9 cellular contexts compared by ENCODE assay signal in the genomic region with DNA sequence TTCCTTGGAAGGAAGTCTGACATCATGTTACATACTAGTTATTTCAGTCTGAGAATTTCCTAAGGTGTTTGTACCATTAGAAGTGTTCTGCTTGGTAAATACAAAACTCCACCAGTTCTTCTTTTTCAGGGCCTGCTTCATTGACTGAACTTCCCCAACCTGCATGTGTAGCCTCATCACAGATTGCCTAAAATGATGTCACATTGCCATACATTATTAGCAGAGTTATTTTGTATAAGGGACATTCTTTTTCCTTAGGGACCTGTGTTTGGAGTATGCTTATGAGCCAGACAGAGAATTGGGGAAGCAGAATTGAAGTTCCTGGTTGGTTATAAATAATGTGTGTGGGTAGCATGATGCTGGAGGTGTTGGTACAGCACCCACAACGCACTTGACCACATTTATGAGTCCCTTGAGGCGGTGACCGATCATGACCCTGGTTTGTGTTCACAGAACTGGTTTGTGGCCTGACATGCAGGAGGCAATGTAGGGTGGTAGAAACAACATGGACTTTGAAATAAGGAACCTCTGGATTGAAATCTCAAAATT. TPM values are rescaled to one million over a fixed set of nuclear protein-coding genes. Genes with fewer than 3 reads are reported as not detected.
DNase-seq lines count a peak whose midpoint lies in the region; ATAC-seq and TF ChIP-seq lines count a peak whose summit lies in the region.
"Had no signal": no experiment of that assay in that cellular context is flagged by ENCODE, and none has a peak within 500 bp of the region (broad histone marks: within the 10 kb centered on the region; RNA-seq: fewer than 3 reads in every experiment).

No MANE protein-coding gene starts in this region.

- H2BK5ac ChIP-seq in mesenchymal stem cell (ENCODE audit: low read depth, low read length, poor library complexity, severe bottlenecking): no peak overlapping the region

- H3K4me1 Mint-ChIP-seq in Calu3 (ENCODE audit: low read depth, unreplicated experiment): peaks cover 48% of the 10 kb centered on the region
- H3K4me1 Mint-ChIP-seq in activated T-helper 17 cell treated with anti-CD3 and anti-CD28 coated beads, Interleukin-2, amount 50 U/mL, for 72 hours: no peaks in the 10 kb centered on the region

- H2AK5ac ChIP-seq in mesenchymal stem cell (ENCODE audit: low read length, severe bottlenecking): no peak overlapping the region

- H3K36me3 Mint-ChIP-seq in Calu3 (ENCODE audit: insufficient read depth, unreplicated experiment): peaks cover 6% of the 10 kb centered on the region
- no peaks in the 10 kb centered on the region for H3K36me3 Mint-ChIP-seq in activated T-helper 17 cell treated with anti-CD3 and anti-CD28 coated beads, Interleukin-2, amount 50 U/mL, for 72 hours (ENCODE audit: low read depth)

- no peak overlapping the region for H3K4me2 ChIP-seq in PC-3 (ENCODE audit: low read length)
- H3K4me2 ChIP-seq in mesenchymal stem cell (ENCODE audit: low read length, poor library complexity, severe bottlenecking): no peak overlapping the region

- H3K14ac ChIP-seq in mesenchymal stem cell (ENCODE audit: low read length in 2 of 2): no peak overlapping the region

- no peaks in the 10 kb centered on the region for H3K79me2 ChIP-seq in PC-3 (ENCODE audit: low read length)

- H3K27ac ChIP-seq in PC-3 (ENCODE audit: low read length): no peak overlapping the region
- no peak overlapping the region for H3K27ac ChIP-seq in mesenchymal stem cell (ENCODE audit: low read length, poor library complexity, severe bottlenecking)

- DNase-seq in Calu3 (peak; percentile 48), PC-3 (peak; percentile 49), cerebellar cortex (ENCODE audit: low spot score) (no peak), mesenchymal stem cell (no peak)

- WGBS in mesenchymal stem cell: 100% methylated on average over 3 of the region's 3 CpGs

- H2AFZ ChIP-seq in PC-3 (ENCODE audit: low read length): no peak overlapping the region
- H2AFZ ChIP-seq in mesenchymal stem cell (ENCODE audit: low read depth, low read length): no peak overlapping the region

- BruUV-seq in Calu3 (replicated peaks; lab: Mats Ljungman, UMichigan): no TSS peak
- BruUV-seq in PC-3 (replicated peaks; lab: Mats Ljungman, UMichigan): no TSS peak

- H4K91ac ChIP-seq in mesenchymal stem cell (ENCODE audit: low read length): no peak overlapping the region

- no peaks in the 10 kb centered on the region for H3F3A ChIP-seq in PC-3 (ENCODE audit: low read length, unreplicated experiment)

- H3K23ac ChIP-seq in mesenchymal stem cell (ENCODE audit: low read length in 2 of 2): no peak overlapping the region

- no peaks in the 10 kb centered on the region for H3K36me3 ChIP-seq in PC-3 (ENCODE audit: low read depth, low read length)
- no peaks in the 10 kb centered on the region for H3K36me3 ChIP-seq in mesenchymal stem cell (ENCODE audit: control insufficient read depth in 1 of 2, insufficient read depth in 2 of 2, low read depth in 1 of 2, low read length in 2 of 2)

- H3K9me2 ChIP-seq in PC-3 (replicated peaks; ENCODE audit: low read length): no peaks in the 10 kb centered on the region

- no peak overlapping the region for H2BK15ac ChIP-seq in mesenchymal stem cell (ENCODE audit: low read depth, poor library complexity, severe bottlenecking)

- peaks cover 33% of the 10 kb centered on the region for H3K4me1 ChIP-seq in PC-3 (ENCODE audit: insufficient read depth, low read length)
- peaks cover 4% of the 10 kb centered on the region for H3K4me1 ChIP-seq in mesenchymal stem cell (ENCODE audit: control insufficient read depth, insufficient read depth, low read depth, low read length)

- H3K79me1 ChIP-seq in mesenchymal stem cell (replicated peaks; ENCODE audit: low read length, poor library complexity, severe bottlenecking): no peaks in the 10 kb centered on the region

- no peaks in the 10 kb centered on the region for H3K27me3 Mint-ChIP-seq in Calu3 (ENCODE audit: unreplicated experiment)
- H3K27me3 Mint-ChIP-seq in activated T-helper 17 cell treated with anti-CD3 and anti-CD28 coated beads, Interleukin-2, amount 50 U/mL, for 72 hours: no peaks in the 10 kb centered on the region

- no peak overlapping the region for H3K9ac ChIP-seq in PC-3 (ENCODE audit: low read length)
- no peak overlapping the region for H3K9ac ChIP-seq in mesenchymal stem cell (ENCODE audit: low read length)

- H3K9me3 ChIP-seq in PC-3 (ENCODE audit: low read length) (no peaks in the 10 kb centered on the region), mesenchymal stem cell (ENCODE audit: control insufficient read depth, low read length) (no peaks in the 10 kb centered on the region)

- CTCF ChIA-PET in Calu3 (lab: Charles Lee) (interaction anchor here (0.8 to 1.4 kb wide), 2 partner anchors 15 to 66 kb away, joined by 3 to 4 read pairs; no protein-coding TSS in a partner anchor), PC-3 (lab: Charles Lee) (no interaction called here)

- H3K27ac Mint-ChIP-seq in Calu3 (ENCODE audit: unreplicated experiment): no peak overlapping the region
- no peak overlapping the region for H3K27ac Mint-ChIP-seq in activated T-helper 17 cell treated with anti-CD3 and anti-CD28 coated beads, Interleukin-2, amount 50 U/mL, for 72 hours

- H3K4me3 Mint-ChIP-seq in Calu3 (ENCODE audit: low read depth, unreplicated experiment): peak overlapping the region; percentile 26
- H3K4me3 Mint-ChIP-seq in activated T-helper 17 cell treated with anti-CD3 and anti-CD28 coated beads, Interleukin-2, amount 50 U/mL, for 72 hours: no peak overlapping the region

- intact Hi-C loops in Calu3 (cut with micrococcal nuclease; ENCODE audit: unreplicated experiment): no loop called here
- intact Hi-C loops in PC-3 (cut with micrococcal nuclease): no loop called here

- no peaks in the 10 kb centered on the region for H4K20me1 ChIP-seq in PC-3 (ENCODE audit: low read length)

- H3K27me3 ChIP-seq in PC-3 (ENCODE audit: low read length) (no peaks in the 10 kb centered on the region), mesenchymal stem cell (ENCODE audit: control insufficient read depth in 1 of 2, insufficient read depth in 1 of 2, low read length in 2 of 2) (no peaks in the 10 kb centered on the region)

- ATAC-seq in GM19452 (IDR thresholded peaks at IDR 0.05; ENCODE audit: unreplicated experiment) (peak; percentile 84), HG03095 (IDR thresholded peaks at IDR 0.05; ENCODE audit: unreplicated experiment) (peak; percentile 64), PC-3 (no peak), SK-N-SH treated with all-trans-retinoic acid at 6 μM for 48 hours (no peak)
- ATAC-seq in activated T-helper 17 cell treated with anti-CD3 and anti-CD28 coated beads, Interleukin-2, amount 50 U/mL, for 72 hours (replicated peaks): no peak

- H4K8ac ChIP-seq in mesenchymal stem cell (ENCODE audit: low read length): no peak overlapping the region

- H3K18ac ChIP-seq in mesenchymal stem cell (ENCODE audit: low read depth in 1 of 2, low read length in 2 of 2): no peak overlapping the region

- TF ChIP-seq CTCF in Calu3 (IDR thresholded peaks at IDR 0.05; ENCODE audit: unreplicated experiment) (no peak), PC-3 (conservative IDR thresholded peaks at IDR 0.05; ENCODE audit: low read depth, low read length) (no peak)

- H3K4ac ChIP-seq in mesenchymal stem cell (ENCODE audit: low read depth in 1 of 2, low read length in 2 of 2): no peak overlapping the region

- peaks cover 3% of the 10 kb centered on the region for H3K9me3 Mint-ChIP-seq in Calu3 (ENCODE audit: low read depth, unreplicated experiment)
- no peaks in the 10 kb centered on the region for H3K9me3 Mint-ChIP-seq in activated T-helper 17 cell treated with anti-CD3 and anti-CD28 coated beads, Interleukin-2, amount 50 U/mL, for 72 hours

- H2BK12ac ChIP-seq in mesenchymal stem cell (ENCODE audit: low read length in 2 of 2): peak overlapping the region in 1 of 2 experiments; percentile 19

- H2BK120ac ChIP-seq in mesenchymal stem cell (ENCODE audit: low read depth, low read length): no peak overlapping the region

- POLR2A ChIA-PET in PC-3 (lab: Charles Lee; ENCODE audit: unreplicated experiment): no interaction called here

- no peak overlapping the region for H3K4me3 ChIP-seq in PC-3 (ENCODE audit: low read length)
- no peak overlapping the region for H3K4me3 ChIP-seq in mesenchymal stem cell (ENCODE audit: insufficient read depth in 1 of 2, low read depth in 1 of 2, low read length in 2 of 2)

TF ChIP-seq in SK-N-SH treated with all-trans-retinoic acid at 6 μM for 48 hours, 23 proteins besides CTCF, POLR2A, EP300 and RAD21 (continues in another document):
- TF ChIP-seq, protein P1, sequence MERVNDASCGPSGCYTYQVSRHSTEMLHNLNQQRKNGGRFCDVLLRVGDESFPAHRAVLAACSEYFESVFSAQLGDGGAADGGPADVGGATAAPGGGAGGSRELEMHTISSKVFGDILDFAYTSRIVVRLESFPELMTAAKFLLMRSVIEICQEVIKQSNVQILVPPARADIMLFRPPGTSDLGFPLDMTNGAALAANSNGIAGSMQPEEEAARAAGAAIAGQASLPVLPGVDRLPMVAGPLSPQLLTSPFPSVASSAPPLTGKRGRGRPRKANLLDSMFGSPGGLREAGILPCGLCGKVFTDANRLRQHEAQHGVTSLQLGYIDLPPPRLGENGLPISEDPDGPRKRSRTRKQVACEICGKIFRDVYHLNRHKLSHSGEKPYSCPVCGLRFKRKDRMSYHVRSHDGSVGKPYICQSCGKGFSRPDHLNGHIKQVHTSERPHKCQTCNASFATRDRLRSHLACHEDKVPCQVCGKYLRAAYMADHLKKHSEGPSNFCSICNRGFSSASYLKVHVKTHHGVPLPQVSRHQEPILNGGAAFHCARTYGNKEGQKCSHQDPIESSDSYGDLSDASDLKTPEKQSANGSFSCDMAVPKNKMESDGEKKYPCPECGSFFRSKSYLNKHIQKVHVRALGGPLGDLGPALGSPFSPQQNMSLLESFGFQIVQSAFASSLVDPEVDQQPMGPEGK (CRISPR knock-in tag; IDR thresholded peaks at IDR 0.05; ENCODE audit: borderline replicate concordance): no peak
- TF ChIP-seq GLIS3 (CRISPR knock-in tag; IDR thresholded peaks at IDR 0.05): no peak
- TF ChIP-seq ZNF70 (CRISPR knock-in tag; IDR thresholded peaks at IDR 0.05): no peak
- TF ChIP-seq RARB (CRISPR knock-in tag; IDR thresholded peaks at IDR 0.05): no peak
- TF ChIP-seq ZNF565 (CRISPR knock-in tag; conservative IDR thresholded peaks at IDR 0.05; ENCODE audit: low read depth): no peak
- no peak for TF ChIP-seq ARNTL (CRISPR knock-in tag; IDR thresholded peaks at IDR 0.05; ENCODE audit: borderline replicate concordance, low read depth)
- no peak for TF ChIP-seq TCF4 (CRISPR knock-in tag; IDR thresholded peaks at IDR 0.05; ENCODE audit: borderline replicate concordance)
- TF ChIP-seq OSR1 (CRISPR knock-in tag; IDR thresholded peaks at IDR 0.05): no peak
- TF ChIP-seq PPARA (CRISPR knock-in tag; IDR thresholded peaks at IDR 0.05; ENCODE audit: borderline replicate concordance): no peak
- no peak for TF ChIP-seq ZFP3 (CRISPR knock-in tag; IDR thresholded peaks at IDR 0.05)
- no peak for TF ChIP-seq ZFP30 (CRISPR knock-in tag; IDR thresholded peaks at IDR 0.05)
- no peak for TF ChIP-seq ZNF8 (CRISPR knock-in tag; IDR thresholded peaks at IDR 0.05)

RNA-seq across cellular contexts. Expression of a gene that starts 16.4 kb away (rescaled TPM):
- total RNA-seq in Calu3 (2022) (95.5 and 171 TPM in 2 replicates), PC-3 (2014; rRNA removed) (0.18 TPM in 1 of 2 replicates, not detected in the other)
- not detected for total RNA-seq in activated T-helper 17 cell treated with anti-CD3 and anti-CD28 coated beads, Interleukin-2, amount 50 U/mL, for 72 hours
- polyA plus RNA-seq in mesenchymal stem cell (2013, experiment 1 of 2): not detected
- polyA plus RNA-seq in mesenchymal stem cell (2013, experiment 2 of 2): not detected
- total RNA-seq: activated CD8-positive, alpha-beta memory T cell treated with anti-CD3 and anti-CD28 coated beads for 36 hours had no signal

Comparison
In these comparisons a context has a peak if more than half of its experiments do, and no peak if none do; other contexts are left out.
1. DNase-seq: peak in Calu3 (single experiment) and PC-3 (single experiment); none in cerebellar cortex (single experiment) and mesenchymal stem cell (single experiment).
2. ATAC-seq: peak in GM19452 (single experiment) and HG03095 (single experiment); none in PC-3 (single experiment), activated T-helper 17 cell treated with anti-CD3 and anti-CD28 coated beads, Interleukin-2, amount 50 U/mL, for 72 hours (single experiment) and SK-N-SH treated with all-trans-retinoic acid at 6 μM for 48 hours (single experiment).
3. RNA of a gene that starts 16.4 kb away (total RNA-seq): 95.5 to 171 TPM in Calu3; 0.18 TPM in PC-3 and not detected in activated T-helper 17 cell treated with anti-CD3 and anti-CD28 coated beads, Interleukin-2, amount 50 U/mL, for 72 hours; every median in the first group is over 10 times any median in the second.